Comparison of ENCODE assay signal across 1 cellular context in genomic region chr2:96534131-96534530, GRCh38.
TF ChIP-seq lines count a peak whose summit lies in the region.

No MANE protein-coding gene starts in this region.

TF ChIP-seq in IMR-90, 13 proteins besides CTCF, POLR2A, EP300 and RAD21:
- no peak for TF ChIP-seq ELK1 (IDR thresholded peaks at IDR 0.05; ENCODE audit: borderline replicate concordance, low read depth, low read length)
- TF ChIP-seq MAFK (IDR thresholded peaks at IDR 0.05; ENCODE audit: low read depth, low read length): no peak
- no peak for TF ChIP-seq USF2 (IDR thresholded peaks at IDR 0.05; ENCODE audit: low read depth, low read length)
- no peak for TF ChIP-seq MXI1 (IDR thresholded peaks at IDR 0.05; ENCODE audit: borderline replicate concordance, low read depth, low read length)
TF ChIP-seq in IMR-90: peak in this region for 0.
